ENCODE assay signal across 18 cellular contexts in genomic region chr5:138159666-138160065, GRCh38. TPM values are rescaled to one million over a fixed set of nuclear protein-coding genes. Genes with fewer than 3 reads are reported as not detected.
A peak's percentile ranks its signal among the peaks of the same experiment; 100 is the strongest.
DNase-seq lines count a peak whose midpoint lies in the region; ATAC-seq and TF ChIP-seq lines count a peak whose summit lies in the region.
"Had no signal": no experiment of that assay in that cellular context is flagged by ENCODE, and none has a peak within 500 bp of the region (broad histone marks: within the 10 kb centered on the region; RNA-seq: fewer than 3 reads in every experiment).

No MANE protein-coding gene starts in this region.

- H3K9me3 ChIP-seq in Karpas-422 (ENCODE audit: low read length): no peaks in the 10 kb centered on the region

- no peak overlapping the region for H3K9ac ChIP-seq in Karpas-422 (ENCODE audit: low read length)

- no peaks in the 10 kb centered on the region for H3K4me1 ChIP-seq in Karpas-422 (ENCODE audit: low read length)

- no peaks in the 10 kb centered on the region for H4K20me1 ChIP-seq in Karpas-422 (ENCODE audit: insufficient read depth, low read depth, low read length)

- no peaks in the 10 kb centered on the region for H3K27me3 ChIP-seq in Karpas-422 (ENCODE audit: low read length)

- peak; percentile 32 for DNase-seq in Karpas-422
- DNase-seq in endothelial cell (ENCODE audit: low spot score): no peak
- peak; percentile 32 for DNase-seq in medulla oblongata (ENCODE audit: extremely low spot score)
- no peak for DNase-seq in HCEC 1CT
- DNase-seq in activated naive CD4-positive, alpha-beta T cell treated with anti-CD3 and anti-CD28 coated beads for 36 hours: no peak
- DNase-seq: CD4-positive, CD25-positive, alpha-beta regulatory T cell; DMS53; Kasumi-1; NCI-H1105; NCI-H2029; NCI-H526 treated with DMSO at 0.1 percent for 48 hours; Right ventricle myocardium superior; RPMI8226 had no signal

- no peak overlapping the region for H3K27ac Mint-ChIP-seq in endothelial cell (ENCODE audit: unreplicated experiment)
- H3K27ac Mint-ChIP-seq in activated naive CD4-positive, alpha-beta T cell treated with anti-CD3 and anti-CD28 coated beads for 36 hours: no peak overlapping the region

- H3K9me3 Mint-ChIP-seq in endothelial cell (ENCODE audit: unreplicated experiment): no peaks in the 10 kb centered on the region
- no peaks in the 10 kb centered on the region for H3K9me3 Mint-ChIP-seq in activated naive CD4-positive, alpha-beta T cell treated with anti-CD3 and anti-CD28 coated beads for 36 hours
- H3K9me3 Mint-ChIP-seq: CD4-positive, CD25-positive, alpha-beta regulatory T cell had no signal

- H3K36me3 ChIP-seq in Karpas-422 (ENCODE audit: insufficient read depth, low read length): peaks cover 61% of the 10 kb centered on the region

- intact Hi-C loops in activated naive CD4-positive, alpha-beta T cell treated with anti-CD3 and anti-CD28 coated beads for 36 hours (cut with micrococcal nuclease): no loop called here

- H3K79me2 ChIP-seq in Karpas-422 (ENCODE audit: low read length): no peaks in the 10 kb centered on the region

- no peaks in the 10 kb centered on the region for H3K27me3 Mint-ChIP-seq in endothelial cell (ENCODE audit: unreplicated experiment)
- H3K27me3 Mint-ChIP-seq in activated naive CD4-positive, alpha-beta T cell treated with anti-CD3 and anti-CD28 coated beads for 36 hours (ENCODE audit: low read depth): no peaks in the 10 kb centered on the region
- H3K27me3 Mint-ChIP-seq: CD4-positive, CD25-positive, alpha-beta regulatory T cell had no signal

- no peak overlapping the region for H3K4me2 ChIP-seq in Karpas-422 (ENCODE audit: low read depth, low read length, poor library complexity, severe bottlenecking)

- H3K27ac ChIP-seq in Karpas-422 (ENCODE audit: low read length) (no peak overlapping the region), temporal lobe (ENCODE audit: low read depth, low read length) (peak overlapping the region; percentile 33)

- ATAC-seq in GM18868 (IDR thresholded peaks at IDR 0.05; ENCODE audit: unreplicated experiment): no peak
- ATAC-seq: HepG2 had no signal

- peak overlapping the region; percentile 17 for H3K4me3 Mint-ChIP-seq in endothelial cell (ENCODE audit: unreplicated experiment)
- H3K4me3 Mint-ChIP-seq in activated naive CD4-positive, alpha-beta T cell treated with anti-CD3 and anti-CD28 coated beads for 36 hours: no peak overlapping the region
- H3K4me3 Mint-ChIP-seq: CD4-positive, CD25-positive, alpha-beta regulatory T cell had no signal

- H2AFZ ChIP-seq in Karpas-422 (ENCODE audit: low read length): no peak overlapping the region

- peaks cover 52% of the 10 kb centered on the region for H3K36me3 Mint-ChIP-seq in endothelial cell (ENCODE audit: low read depth, unreplicated experiment)
- peaks cover 51% of the 10 kb centered on the region for H3K36me3 Mint-ChIP-seq in activated naive CD4-positive, alpha-beta T cell treated with anti-CD3 and anti-CD28 coated beads for 36 hours (ENCODE audit: low read depth)

- no peak overlapping the region for H3K4me3 ChIP-seq in Karpas-422 (ENCODE audit: low read length)

- H3K9me2 ChIP-seq in Karpas-422 (replicated peaks; ENCODE audit: insufficient read depth, low read length): no peaks in the 10 kb centered on the region

- H3K4me1 Mint-ChIP-seq in endothelial cell (ENCODE audit: unreplicated experiment): peaks cover 2% of the 10 kb centered on the region
- no peaks in the 10 kb centered on the region for H3K4me1 Mint-ChIP-seq in activated naive CD4-positive, alpha-beta T cell treated with anti-CD3 and anti-CD28 coated beads for 36 hours (ENCODE audit: low read depth)

- TF ChIP-seq CTCF in endothelial cell (IDR thresholded peaks at IDR 0.05; ENCODE audit: unreplicated experiment): no peak

- CTCF ChIA-PET in activated naive CD4-positive, alpha-beta T cell treated with anti-CD3 and anti-CD28 coated beads for 36 hours (lab: Charles Lee): interaction anchor here (0.5 kb wide), 1 partner anchor 14 kb away, joined by 3 read pairs; no protein-coding TSS in a partner anchor

RNA-seq across cellular contexts. Expression of gene BRD8, which starts 18.8 kb away (rescaled TPM):
- total RNA-seq in Karpas-422 (2014; rRNA removed; shearing (Covaris generic); ENCODE audit: low replicate concordance): 44.9 and 51.9 TPM in 2 replicates
- total RNA-seq in endothelial cell (ENCODE audit: unreplicated experiment) (52.0 TPM), temporal lobe (44.5 TPM)
- total RNA-seq in activated naive CD4-positive, alpha-beta T cell treated with anti-CD3 and anti-CD28 coated beads for 36 hours: 10 to 100 TPM; 94.8 to 95.6 TPM

RNA-seq across cellular contexts. Expression of gene KIF20A, which starts 19.2 kb away (rescaled TPM):
- total RNA-seq in Karpas-422 (2014; rRNA removed; shearing (Covaris generic); ENCODE audit: low replicate concordance): 16.9 and 26.5 TPM in 2 replicates
- total RNA-seq in endothelial cell (ENCODE audit: unreplicated experiment): 10.3 TPM
- 2.2 TPM for total RNA-seq in temporal lobe
- total RNA-seq in activated naive CD4-positive, alpha-beta T cell treated with anti-CD3 and anti-CD28 coated beads for 36 hours: 10 to 100 TPM; 78.9 to 81.9 TPM

RNA-seq across cellular contexts. Expression of gene NME5, which starts 20.4 kb away (rescaled TPM):
- 1.3 and 2.0 TPM in 2 replicates for total RNA-seq in Karpas-422 (2014; rRNA removed; shearing (Covaris generic); ENCODE audit: low replicate concordance)
- total RNA-seq in endothelial cell (ENCODE audit: unreplicated experiment): 0.82 TPM
- 11.8 TPM for total RNA-seq in temporal lobe
- total RNA-seq in activated naive CD4-positive, alpha-beta T cell treated with anti-CD3 and anti-CD28 coated beads for 36 hours: not detected
- total RNA-seq: CD4-positive, CD25-positive, alpha-beta regulatory T cell; G401; HT-29 had no signal

RNA-seq across cellular contexts. Expression of gene CDC23, which starts 53.5 kb away (rescaled TPM):
- 16.6 and 24.0 TPM in 2 replicates for total RNA-seq in Karpas-422 (2014; rRNA removed; shearing (Covaris generic); ENCODE audit: low replicate concordance)
- total RNA-seq in endothelial cell (ENCODE audit: unreplicated experiment) (40.8 TPM), temporal lobe (22.4 TPM)
- total RNA-seq in activated naive CD4-positive, alpha-beta T cell treated with anti-CD3 and anti-CD28 coated beads for 36 hours: 10 to 100 TPM; 44.3 to 47.2 TPM

Comparison
In these comparisons a context has a peak if more than half of its experiments do, and no peak if none do; other contexts are left out.
1. DNase-seq: peak in Karpas-422 (single experiment) and medulla oblongata (single experiment); none in endothelial cell (single experiment), HCEC 1CT (single experiment) and activated naive CD4-positive, alpha-beta T cell treated with anti-CD3 and anti-CD28 coated beads for 36 hours (single experiment).